Comparison of ENCODE assay signal across 17 cellular contexts in genomic region chr1:17348593-17349234, GRCh38. TPM values are rescaled to one million over a fixed set of nuclear protein-coding genes. Genes with fewer than 3 reads are reported as not detected.
DNase-seq lines count a peak whose midpoint lies in the region; ATAC-seq and TF ChIP-seq lines count a peak whose summit lies in the region.
"Had no signal": no experiment of that assay in that cellular context is flagged by ENCODE, and none has a peak within 500 bp of the region (broad histone marks: within the 10 kb centered on the region; RNA-seq: fewer than 3 reads in every experiment).

No MANE protein-coding gene starts in this region.

- H3K27me3 Mint-ChIP-seq in endodermal cell (ENCODE audit: insufficient read depth), result peaks cover 6% of the 10 kb centered on the region
- peaks cover 11 to 14% of the 10 kb centered on the region in 2 donors for H3K27me3 Mint-ChIP-seq in CD4-positive, alpha-beta memory T cell
- H3K27me3 Mint-ChIP-seq: activated naive CD8-positive, alpha-beta T cell treated with anti-CD3 and anti-CD28 coated beads, Interleukin-2, amount 50 U/mL, for 24 hours had no signal

- DNase-seq in GM19240 (ENCODE audit: insufficient read length, low spot score), result peak; percentile 41
- DNase-seq in endodermal cell, result peak; percentile 39
- no peak for DNase-seq in EL
- no peak for DNase-seq in CD4-positive, alpha-beta memory T cell
- DNase-seq: activated naive CD8-positive, alpha-beta T cell treated with anti-CD3 and anti-CD28 coated beads, Interleukin-2, amount 50 U/mL, for 24 hours; islet precursor cell; NCI-H1105; NCI-H2227 treated with DMSO at 0.1 percent for 48 hours had no signal

- peak overlapping the region in 7 of 11 experiments; percentile 10 to 68 (median 55); a peak in 10 of 22 replicates for H3K9ac ChIP-seq in BLaER1 treated with 17β-estradiol and CSF1 and Interleukin-3, amounts not matched to agents 10 nM and 100 nM
- no peak overlapping the region for H3K9ac ChIP-seq in endodermal cell (ENCODE audit: extremely low read depth, low read length, poor library complexity, severe bottlenecking)

- H4K20me1 ChIP-seq in BLaER1 treated with 17β-estradiol and CSF1 and Interleukin-3, amounts not matched to agents 10 nM and 100 nM, result no peaks in the 10 kb centered on the region; a peak in 1 of 22 replicates

- no peaks in the 10 kb centered on the region for H3K27me3 ChIP-seq in BLaER1 treated with 17β-estradiol and CSF1 and Interleukin-3, amounts not matched to agents 10 nM and 100 nM
- H3K27me3 ChIP-seq in endodermal cell (ENCODE audit: control insufficient read depth, insufficient read depth, low read length, poor library complexity, severe bottlenecking), result no peaks in the 10 kb centered on the region
- no peaks in the 10 kb centered on the region for H3K27me3 ChIP-seq in CD4-positive, alpha-beta memory T cell (ENCODE audit: insufficient read depth, low read length)
- H3K27me3 ChIP-seq: pancreas had no signal

- H3K9me3 ChIP-seq in BLaER1 treated with 17β-estradiol and CSF1 and Interleukin-3, amounts not matched to agents 10 nM and 100 nM (replicated peaks in 1 of 11), result peaks cover 9 to 27% (median 15%) of the 10 kb centered on the region in 11 experiments; a peak in 21 of 22 replicates
- no peaks in the 10 kb centered on the region for H3K9me3 ChIP-seq in endodermal cell (ENCODE audit: control insufficient read depth, low read length)
- no peaks in the 10 kb centered on the region for H3K9me3 ChIP-seq in CD4-positive, alpha-beta memory T cell (ENCODE audit: control insufficient read depth in 1 of 2, low read length in 2 of 2)
- H3K9me3 ChIP-seq: pancreas had no signal

- peaks cover 12 to 51% (median 39%) of the 10 kb centered on the region in 10 experiments for H3K4me1 ChIP-seq in BLaER1 treated with 17β-estradiol and CSF1 and Interleukin-3, amounts not matched to agents 10 nM and 100 nM
- H3K4me1 ChIP-seq in endodermal cell (ENCODE audit: control insufficient read depth, insufficient read depth, low read length), result no peaks in the 10 kb centered on the region
- no peaks in the 10 kb centered on the region for H3K4me1 ChIP-seq in CD4-positive, alpha-beta memory T cell (ENCODE audit: insufficient read depth, low read length)
- H3K4me1 ChIP-seq: pancreas had no signal

- no peaks in the 10 kb centered on the region for H3K36me3 Mint-ChIP-seq in endodermal cell (ENCODE audit: low read depth)
- H3K36me3 Mint-ChIP-seq in CD4-positive, alpha-beta memory T cell, result no peaks in the 10 kb centered on the region

- H3K36me3 ChIP-seq in BLaER1 treated with 17β-estradiol and CSF1 and Interleukin-3, amounts not matched to agents 10 nM and 100 nM, result no peaks in the 10 kb centered on the region
- H3K36me3 ChIP-seq in endodermal cell (ENCODE audit: control insufficient read depth, insufficient read depth, low read length), result no peaks in the 10 kb centered on the region
- no peaks in the 10 kb centered on the region for H3K36me3 ChIP-seq in CD4-positive, alpha-beta memory T cell (ENCODE audit: insufficient read depth, low read length)
- H3K36me3 ChIP-seq: pancreas had no signal

- ATAC-seq in HG03432 (IDR thresholded peaks at IDR 0.05; ENCODE audit: unreplicated experiment) (peak; percentile 60), GM19463 (IDR thresholded peaks at IDR 0.05; ENCODE audit: unreplicated experiment) (no peak), HG02798 (IDR thresholded peaks at IDR 0.05; ENCODE audit: poor library complexity, unreplicated experiment) (no peak)
- ATAC-seq: activated naive CD8-positive, alpha-beta T cell treated with anti-CD3 and anti-CD28 coated beads, Interleukin-2, amount 50 U/mL, for 24 hours; pancreas had no signal

- POLR2A ChIA-PET in CD4-positive, alpha-beta memory T cell (lab: Charles Lee; ENCODE audit: partially characterized antibody), result no interaction called here

- CTCF ChIA-PET in CD4-positive, alpha-beta memory T cell (lab: Charles Lee; ENCODE audit: partially characterized antibody), result no interaction called here

- no peak overlapping the region for H3K4me3 Mint-ChIP-seq in endodermal cell
- no peak overlapping the region for H3K4me3 Mint-ChIP-seq in CD4-positive, alpha-beta memory T cell
- H3K4me3 Mint-ChIP-seq: activated naive CD8-positive, alpha-beta T cell treated with anti-CD3 and anti-CD28 coated beads, Interleukin-2, amount 50 U/mL, for 24 hours; T-helper 1 cell treated with Interleukin-12 subunit alpha and Interleukin-12 subunit beta and Interleukin-4 antibody, amounts not matched to agents 30 μg/mL and 1 μg/mL, for 36 hours had no signal

- WGBS in endodermal cell (ENCODE audit: insufficient coverage in 1 of 2, insufficient read length in 1 of 2), 2 experiments, result 86 to 88% methylated on average over 13 to 14 of the region's 14 CpGs

- peak overlapping the region; percentile 52 for H3K27ac Mint-ChIP-seq in endodermal cell
- no peak overlapping the region for H3K27ac Mint-ChIP-seq in CD4-positive, alpha-beta memory T cell
- H3K27ac Mint-ChIP-seq: activated naive CD8-positive, alpha-beta T cell treated with anti-CD3 and anti-CD28 coated beads, Interleukin-2, amount 50 U/mL, for 24 hours; T-helper 1 cell treated with Interleukin-12 subunit alpha and Interleukin-12 subunit beta and Interleukin-4 antibody, amounts not matched to agents 30 μg/mL and 1 μg/mL, for 36 hours had no signal

- peak overlapping the region in 8 of 11 experiments; percentile 51 to 76 (median 66); a peak in 14 of 22 replicates for H3K27ac ChIP-seq in BLaER1 treated with 17β-estradiol and CSF1 and Interleukin-3, amounts not matched to agents 10 nM and 100 nM
- H3K27ac ChIP-seq in endodermal cell (ENCODE audit: low read depth, low read length), result no peak overlapping the region
- no peak overlapping the region for H3K27ac ChIP-seq in CD4-positive, alpha-beta memory T cell (ENCODE audit: low read depth, low read length)
- H3K27ac ChIP-seq: pancreas had no signal

- H3K4me3 ChIP-seq in BLaER1 treated with 17β-estradiol and CSF1 and Interleukin-3, amounts not matched to agents 10 nM and 100 nM, result no peak overlapping the region
- H3K4me3 ChIP-seq in endodermal cell (ENCODE audit: low read length), result no peak overlapping the region
- no peak overlapping the region for H3K4me3 ChIP-seq in CD4-positive, alpha-beta memory T cell (ENCODE audit: low read length in 2 of 2)
- H3K4me3 ChIP-seq: pancreas had no signal

- TF ChIP-seq CTCF in endodermal cell (conservative IDR thresholded peaks at IDR 0.05), result no peak

- H3K4me1 Mint-ChIP-seq in endodermal cell, result no peaks in the 10 kb centered on the region
- peaks cover 0 to 2% (median 0%) of the 10 kb centered on the region in 4 donors for H3K4me1 Mint-ChIP-seq in CD4-positive, alpha-beta memory T cell

- intact Hi-C loops in CD4-positive, alpha-beta memory T cell (cut with micrococcal nuclease), result no loop called here

- H3K4me2 ChIP-seq in BLaER1 treated with 17β-estradiol and CSF1 and Interleukin-3, amounts not matched to agents 10 nM and 100 nM, result peak overlapping the region; percentile 53 to 77 (median 67)

- peaks cover 16% of the 10 kb centered on the region for H3K9me3 Mint-ChIP-seq in endodermal cell
- H3K9me3 Mint-ChIP-seq in CD4-positive, alpha-beta memory T cell, result peaks cover 0 to 8% (median 5%) of the 10 kb centered on the region in 8 donors
- H3K9me3 Mint-ChIP-seq: T-helper 1 cell treated with Interleukin-12 subunit alpha and Interleukin-12 subunit beta and Interleukin-4 antibody, amounts not matched to agents 30 μg/mL and 1 μg/mL, for 36 hours had no signal

RNA-seq across cellular contexts. Expression of gene PADI6, which starts 23.3 kb away (rescaled TPM):
- total RNA-seq in endodermal cell, result not detected
- polyA plus RNA-seq in endodermal cell (2013, experiment 1 of 2), result not detected
- polyA plus RNA-seq in endodermal cell (2013, experiment 2 of 2), result not detected
- total RNA-seq in CD4-positive, alpha-beta memory T cell, result not detected
- polyA plus RNA-seq in CD4-positive, alpha-beta memory T cell, result under 1 TPM in 1 of 2 donors, not detected in 1; 0.10 TPM
- total RNA-seq: endothelial cell of umbilical vein, mononuclear cell, pancreas, temporal lobe had no signal
- polyA plus RNA-seq: endothelial cell of umbilical vein, pancreas had no signal

RNA-seq across cellular contexts. Expression of gene PADI4, which starts 40.7 kb away (rescaled TPM):
- not detected for total RNA-seq in endodermal cell
- polyA plus RNA-seq in endodermal cell (2013, experiment 1 of 2), result not detected
- not detected for polyA plus RNA-seq in endodermal cell (2013, experiment 2 of 2)
- total RNA-seq in CD4-positive, alpha-beta memory T cell, result under 1 TPM in 1 of 2 experiments, not detected in 1; 0.14 TPM
- under 1 TPM in 1 of 2 donors, not detected in 1; 0.08 TPM for polyA plus RNA-seq in CD4-positive, alpha-beta memory T cell
- total RNA-seq: endothelial cell of umbilical vein had no signal
- polyA plus RNA-seq: endothelial cell of umbilical vein had no signal

Comparison
In these comparisons a context has a peak if more than half of its experiments do, and no peak if none do; other contexts are left out.
1. H3K27ac ChIP-seq: peak in BLaER1 treated with 17β-estradiol and CSF1 and Interleukin-3, amounts not matched to agents 10 nM and 100 nM (8 of 11); none in endodermal cell (single experiment) and CD4-positive, alpha-beta memory T cell (single experiment).
2. DNase-seq: peak in GM19240 (single experiment) and endodermal cell (single experiment); none in EL (single experiment) and CD4-positive, alpha-beta memory T cell (0 of 5).